In the genomic region with DNA sequence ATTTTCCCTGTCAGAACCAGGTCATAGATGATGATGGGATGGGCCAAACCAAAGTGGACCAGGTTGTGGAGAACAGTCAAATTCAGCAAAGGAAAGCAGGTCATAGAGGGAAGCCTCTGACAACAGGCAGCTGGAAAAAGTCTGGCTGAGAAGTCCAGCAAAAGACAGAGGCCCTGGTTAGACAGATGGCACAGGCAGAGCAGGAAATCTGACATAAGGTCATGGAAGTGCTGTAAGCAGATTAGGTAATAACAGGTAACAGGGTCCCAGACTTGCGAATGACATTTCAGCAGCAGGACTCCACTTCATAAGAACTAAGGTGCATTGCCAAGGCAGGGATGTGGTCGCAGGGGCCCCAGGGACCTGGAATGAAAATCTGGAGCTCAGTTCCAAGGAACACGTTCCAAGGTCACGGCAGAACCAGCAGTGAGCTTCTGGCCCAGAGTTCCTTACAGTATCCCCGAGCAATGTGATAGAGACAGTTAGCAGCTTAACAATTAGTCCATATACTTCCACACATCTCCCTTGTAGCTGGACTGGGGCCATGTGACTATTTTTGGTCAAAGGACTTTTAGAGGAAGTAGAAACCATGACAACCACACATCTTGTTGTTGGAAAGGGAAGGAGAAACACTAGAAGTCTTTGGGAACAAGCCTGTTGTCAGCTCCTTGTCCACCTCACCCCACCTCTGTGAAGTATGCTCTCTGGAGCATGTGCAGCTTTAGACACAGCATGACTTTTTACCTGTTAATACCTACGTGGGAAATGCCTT, we compare ENCODE assay signal across 13 cellular contexts.
DNase-seq lines count a peak whose midpoint lies in the region; ATAC-seq and TF ChIP-seq lines count a peak whose summit lies in the region.
"Had no signal": no experiment of that assay in that cellular context is flagged by ENCODE, and none has a peak within 500 bp of the region (broad histone marks: within the 10 kb centered on the region; RNA-seq: fewer than 3 reads in every experiment).

No MANE protein-coding gene starts in this region.

- H3K9me3 ChIP-seq in lower lobe of right lung: no peaks in the 10 kb centered on the region

- peaks cover 41% of the 10 kb centered on the region for H3K4me1 ChIP-seq in lower lobe of right lung

- H3K27ac Mint-ChIP-seq in CD14-positive monocyte: peak overlapping the region in 4 of 7 donors; percentile 54 to 75 (median 72)
- no peak overlapping the region for H3K27ac Mint-ChIP-seq in stimulated activated effector memory CD8-positive, alpha-beta T cell treated with anti-CD3 and anti-CD28 coated beads, Interleukin-12 subunit alpha, Interleukin-12 subunit beta, amount 100 ng/mL, for 72 hours
- H3K27ac Mint-ChIP-seq: activated CD4-positive, alpha-beta memory T cell treated with anti-CD3 and anti-CD28 coated beads, Interleukin-2, amount 10 ng/mL, durations not matched to agents 7 days and 5 days; B cell had no signal

- H3K27me3 ChIP-seq in lower lobe of right lung (ENCODE audit: low read depth): no peaks in the 10 kb centered on the region

- H3K4me3 ChIP-seq in cardiac fibroblast (replicated peaks in 1 of 2; ENCODE audit: low read depth in 2 of 2, low read length in 2 of 2) (no peak overlapping the region), lower lobe of right lung (no peak overlapping the region)

- DNase-seq in CD14-positive monocyte (ENCODE audit: low spot score) (no peak), NCI-H2171 treated with DMSO at 0.1 percent for 48 hours (lab: John Stamatoyannopoulos, UW) (peak; percentile 91), cardiac fibroblast (ENCODE audit: low read depth in 2 of 2) (peak; percentile 81 to 90), lower lobe of right lung (no peak), medulla oblongata (ENCODE audit: extremely low spot score) (no peak), nucleus accumbens (lab: John Stamatoyannopoulos, UW) (no peak)
- no peak for DNase-seq in stimulated activated effector memory CD8-positive, alpha-beta T cell treated with anti-CD3 and anti-CD28 coated beads, Interleukin-12 subunit alpha, Interleukin-12 subunit beta, amount 100 ng/mL, for 72 hours (ENCODE audit: low spot score in 2 of 2)
- DNase-seq: activated CD4-positive, alpha-beta memory T cell treated with anti-CD3 and anti-CD28 coated beads, Interleukin-2, amount 10 ng/mL, durations not matched to agents 7 days and 5 days; activated naive CD4-positive, alpha-beta T cell treated with Interleukin-2 at 50 U/mL for 16 hours; NK-92 treated with Interleukin-12 subunit alpha and Interleukin-12 subunit beta, amount 100 ng/mL, for 24 hours had no signal

- intact Hi-C loops in CD14-positive monocyte (cut with micrococcal nuclease): no loop called here
- intact Hi-C loops in lower lobe of right lung (cut with DNase I): no loop called here

- H3K36me3 Mint-ChIP-seq in CD14-positive monocyte: no peaks in the 10 kb centered on the region
- no peaks in the 10 kb centered on the region for H3K36me3 Mint-ChIP-seq in stimulated activated effector memory CD8-positive, alpha-beta T cell treated with anti-CD3 and anti-CD28 coated beads, Interleukin-12 subunit alpha, Interleukin-12 subunit beta, amount 100 ng/mL, for 72 hours

- no peak overlapping the region for H3K4me3 Mint-ChIP-seq in CD14-positive monocyte
- H3K4me3 Mint-ChIP-seq in stimulated activated effector memory CD8-positive, alpha-beta T cell treated with anti-CD3 and anti-CD28 coated beads, Interleukin-12 subunit alpha, Interleukin-12 subunit beta, amount 100 ng/mL, for 72 hours: no peak overlapping the region
- H3K4me3 Mint-ChIP-seq: activated CD4-positive, alpha-beta memory T cell treated with anti-CD3 and anti-CD28 coated beads, Interleukin-2, amount 10 ng/mL, durations not matched to agents 7 days and 5 days; B cell had no signal

- ATAC-seq in lower lobe of right lung: peak; percentile 48 to 85
- ATAC-seq in GM21515 (IDR thresholded peaks at IDR 0.05; ENCODE audit: unreplicated experiment): no peak
- no peak for ATAC-seq in stimulated activated effector memory CD8-positive, alpha-beta T cell treated with anti-CD3 and anti-CD28 coated beads, Interleukin-12 subunit alpha, Interleukin-12 subunit beta, amount 100 ng/mL, for 72 hours

- TF ChIP-seq CTCF in CD14-positive monocyte (IDR thresholded peaks at IDR 0.05) (no peak), cardiac fibroblast (IDR thresholded peaks at IDR 0.05; ENCODE audit: low read depth, low read length) (no peak), lower lobe of right lung (IDR thresholded peaks at IDR 0.05) (no peak)

- no peak overlapping the region for H3K27ac ChIP-seq in lower lobe of right lung
- H3K27ac ChIP-seq: HL-60 had no signal

- peaks cover 0 to 2% (median 0%) of the 10 kb centered on the region in 3 donors for H3K27me3 Mint-ChIP-seq in CD14-positive monocyte (ENCODE audit: low read depth in 3 of 3)
- H3K27me3 Mint-ChIP-seq: B cell had no signal

- H3K9me3 Mint-ChIP-seq in CD14-positive monocyte: peaks cover 0 to 11% (median 3%) of the 10 kb centered on the region in 7 donors
- peaks cover 3% of the 10 kb centered on the region for H3K9me3 Mint-ChIP-seq in stimulated activated effector memory CD8-positive, alpha-beta T cell treated with anti-CD3 and anti-CD28 coated beads, Interleukin-12 subunit alpha, Interleukin-12 subunit beta, amount 100 ng/mL, for 72 hours
- H3K9me3 Mint-ChIP-seq: activated CD4-positive, alpha-beta memory T cell treated with anti-CD3 and anti-CD28 coated beads, Interleukin-2, amount 10 ng/mL, durations not matched to agents 7 days and 5 days had no signal

- H3K4me1 Mint-ChIP-seq in CD14-positive monocyte: peaks cover 26% of the 10 kb centered on the region
- peaks cover 15% of the 10 kb centered on the region for H3K4me1 Mint-ChIP-seq in stimulated activated effector memory CD8-positive, alpha-beta T cell treated with anti-CD3 and anti-CD28 coated beads, Interleukin-12 subunit alpha, Interleukin-12 subunit beta, amount 100 ng/mL, for 72 hours

- H3K36me3 ChIP-seq in lower lobe of right lung: no peaks in the 10 kb centered on the region

Comparison
In these comparisons a context has a peak if more than half of its experiments do, and no peak if none do; other contexts are left out.
1. DNase-seq: peak in NCI-H2171 treated with DMSO at 0.1 percent for 48 hours (single experiment) and cardiac fibroblast (2 of 2); none in CD14-positive monocyte (single experiment), lower lobe of right lung (single experiment), medulla oblongata (single experiment), nucleus accumbens (0 of 56) and stimulated activated effector memory CD8-positive, alpha-beta T cell treated with anti-CD3 and anti-CD28 coated beads, Interleukin-12 subunit alpha, Interleukin-12 subunit beta, amount 100 ng/mL, for 72 hours (0 of 2).
2. ATAC-seq: peak in lower lobe of right lung (2 of 2); none in GM21515 (single experiment) and stimulated activated effector memory CD8-positive, alpha-beta T cell treated with anti-CD3 and anti-CD28 coated beads, Interleukin-12 subunit alpha, Interleukin-12 subunit beta, amount 100 ng/mL, for 72 hours (single experiment).